In the genomic region with DNA sequence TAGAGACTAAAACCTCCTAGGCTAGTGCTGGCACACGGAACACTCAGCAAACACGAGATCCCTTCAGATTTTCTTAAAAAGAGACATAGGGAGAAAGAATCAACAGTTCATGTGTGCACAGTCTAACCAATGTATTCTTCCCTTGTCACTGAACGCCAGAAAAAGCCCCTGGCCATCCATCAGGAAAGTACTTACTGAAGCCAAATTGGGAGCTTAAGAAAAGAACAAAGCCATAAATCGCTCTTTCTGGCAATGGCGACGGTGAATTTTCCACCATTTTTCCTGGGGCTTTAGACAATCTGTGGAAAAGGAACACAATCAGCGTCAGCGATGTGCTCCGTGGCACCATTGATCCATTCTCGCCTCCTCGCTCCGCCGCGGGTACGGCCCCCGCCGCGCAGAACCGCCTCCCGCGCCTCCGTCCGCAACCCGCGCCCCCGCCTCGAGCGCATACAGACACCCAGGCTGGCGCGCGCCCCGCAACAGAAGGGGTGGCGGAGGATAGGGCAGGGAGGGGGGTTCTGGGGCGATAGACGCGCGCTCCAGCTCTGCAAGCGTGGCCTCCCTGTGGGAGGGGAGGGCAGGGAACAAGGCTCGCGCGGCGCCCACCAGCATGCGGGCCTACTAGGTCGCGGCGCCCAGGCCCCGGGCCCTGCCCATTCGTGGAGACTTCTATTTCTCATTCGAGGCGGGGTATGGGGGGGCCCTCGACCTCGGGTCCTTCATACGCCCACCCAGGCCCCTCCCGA, we compare ENCODE assay signal across 1 cellular context.
TF ChIP-seq lines count a peak whose summit lies in the region.

No MANE protein-coding gene starts in this region.

TF ChIP-seq in K562, 482 proteins besides CTCF, POLR2A, EP300 and RAD21 (continued from another document and continues in another):
- TF ChIP-seq HNRNPLL (IDR thresholded peaks at IDR 0.05; ENCODE audit: low read depth, low read length, poor library complexity, severe bottlenecking) (peak; percentile 63), NCOA1 (IDR thresholded peaks at IDR 0.05; ENCODE audit: low read depth) (no peak), ARID2 (IDR thresholded peaks at IDR 0.05) (no peak), SP2 (IDR thresholded peaks at IDR 0.05; ENCODE audit: extremely low read depth, low read depth, low read length, poor library complexity, severe bottlenecking) (no peak), ZNF224 (CRISPR knock-in tag; IDR thresholded peaks at IDR 0.05) (0 out of 2 replicates have a peak, but pooled peaks have one; percentile 65), TCF7 (IDR thresholded peaks at IDR 0.05; ENCODE audit: borderline replicate concordance) (no peak), SMARCB1 (IDR thresholded peaks at IDR 0.05; ENCODE audit: insufficient read length, low read depth) (peak; percentile 3), GTF2E2 (tag; IDR thresholded peaks at IDR 0.05) (peak; percentile 93), HMG20A (CRISPR knock-in tag; conservative IDR thresholded peaks at IDR 0.05) (no peak), KAT7 (CRISPR knock-in tag; IDR thresholded peaks at IDR 0.05; ENCODE audit: borderline replicate concordance) (peak; percentile 97), MTF1 (CRISPR knock-in tag; IDR thresholded peaks at IDR 0.05; ENCODE audit: borderline replicate concordance) (no peak), XRCC4 (IDR thresholded peaks at IDR 0.05; ENCODE audit: extremely low read depth, insufficient read depth, insufficient read length) (no peak), NFRKB (IDR thresholded peaks at IDR 0.05; ENCODE audit: low read depth) (peak; percentile 71), ZNF24 (IDR thresholded peaks at IDR 0.05) (no peak), MXI1 (IDR thresholded peaks at IDR 0.05; ENCODE audit: low read depth, low read length) (no peak), MYC (IDR thresholded peaks at IDR 0.05; ENCODE audit: low read depth, low read length) (peak; percentile 56), MYC (CRISPR knock-in tag; IDR thresholded peaks at IDR 0.05; ENCODE audit: borderline replicate concordance, low read depth) (0 out of 2 replicates have a peak, but pooled peaks have one; percentile 69), LARP7 (IDR thresholded peaks at IDR 0.05) (no peak), MCM2 (IDR thresholded peaks at IDR 0.05; ENCODE audit: low read depth) (no peak), NFE2L1 (tag; IDR thresholded peaks at IDR 0.05; ENCODE audit: borderline replicate concordance, low read depth) (no peak), MAFK (IDR thresholded peaks at IDR 0.05; ENCODE audit: low read length) (no peak), NCOA2 (IDR thresholded peaks at IDR 0.05; ENCODE audit: partially characterized antibody in 2 of 2) (no peak), MEF2D (tag; conservative IDR thresholded peaks at IDR 0.05; ENCODE audit: low read depth) (no peak), HMG20B (CRISPR knock-in tag; IDR thresholded peaks at IDR 0.05) (no peak), BACH1 (tag; IDR thresholded peaks at IDR 0.05) (0 out of 2 replicates have a peak, but pooled peaks have one; percentile 33), JUNB (CRISPR knock-in tag; conservative IDR thresholded peaks at IDR 0.05) (no peak), TAF15 (IDR thresholded peaks at IDR 0.05; ENCODE audit: low read depth, low read length) (no peak), ZNF586 (CRISPR knock-in tag; conservative IDR thresholded peaks at IDR 0.05) (no peak), MAZ (CRISPR knock-in tag; conservative IDR thresholded peaks at IDR 0.05 in 1 of 2, IDR thresholded peaks at IDR 0.05 in 1 of 2) (no peak; a peak in 2 of 4 replicates), TAL1 (IDR thresholded peaks at IDR 0.05) (no peak), SUPT5H (IDR thresholded peaks at IDR 0.05) (peak; percentile 78), NFIC (IDR thresholded peaks at IDR 0.05) (no peak; the same call in 1 of the 2 replicates), ZNF551 (CRISPR knock-in tag; IDR thresholded peaks at IDR 0.05) (no peak)
- TF ChIP-seq, protein P1, sequence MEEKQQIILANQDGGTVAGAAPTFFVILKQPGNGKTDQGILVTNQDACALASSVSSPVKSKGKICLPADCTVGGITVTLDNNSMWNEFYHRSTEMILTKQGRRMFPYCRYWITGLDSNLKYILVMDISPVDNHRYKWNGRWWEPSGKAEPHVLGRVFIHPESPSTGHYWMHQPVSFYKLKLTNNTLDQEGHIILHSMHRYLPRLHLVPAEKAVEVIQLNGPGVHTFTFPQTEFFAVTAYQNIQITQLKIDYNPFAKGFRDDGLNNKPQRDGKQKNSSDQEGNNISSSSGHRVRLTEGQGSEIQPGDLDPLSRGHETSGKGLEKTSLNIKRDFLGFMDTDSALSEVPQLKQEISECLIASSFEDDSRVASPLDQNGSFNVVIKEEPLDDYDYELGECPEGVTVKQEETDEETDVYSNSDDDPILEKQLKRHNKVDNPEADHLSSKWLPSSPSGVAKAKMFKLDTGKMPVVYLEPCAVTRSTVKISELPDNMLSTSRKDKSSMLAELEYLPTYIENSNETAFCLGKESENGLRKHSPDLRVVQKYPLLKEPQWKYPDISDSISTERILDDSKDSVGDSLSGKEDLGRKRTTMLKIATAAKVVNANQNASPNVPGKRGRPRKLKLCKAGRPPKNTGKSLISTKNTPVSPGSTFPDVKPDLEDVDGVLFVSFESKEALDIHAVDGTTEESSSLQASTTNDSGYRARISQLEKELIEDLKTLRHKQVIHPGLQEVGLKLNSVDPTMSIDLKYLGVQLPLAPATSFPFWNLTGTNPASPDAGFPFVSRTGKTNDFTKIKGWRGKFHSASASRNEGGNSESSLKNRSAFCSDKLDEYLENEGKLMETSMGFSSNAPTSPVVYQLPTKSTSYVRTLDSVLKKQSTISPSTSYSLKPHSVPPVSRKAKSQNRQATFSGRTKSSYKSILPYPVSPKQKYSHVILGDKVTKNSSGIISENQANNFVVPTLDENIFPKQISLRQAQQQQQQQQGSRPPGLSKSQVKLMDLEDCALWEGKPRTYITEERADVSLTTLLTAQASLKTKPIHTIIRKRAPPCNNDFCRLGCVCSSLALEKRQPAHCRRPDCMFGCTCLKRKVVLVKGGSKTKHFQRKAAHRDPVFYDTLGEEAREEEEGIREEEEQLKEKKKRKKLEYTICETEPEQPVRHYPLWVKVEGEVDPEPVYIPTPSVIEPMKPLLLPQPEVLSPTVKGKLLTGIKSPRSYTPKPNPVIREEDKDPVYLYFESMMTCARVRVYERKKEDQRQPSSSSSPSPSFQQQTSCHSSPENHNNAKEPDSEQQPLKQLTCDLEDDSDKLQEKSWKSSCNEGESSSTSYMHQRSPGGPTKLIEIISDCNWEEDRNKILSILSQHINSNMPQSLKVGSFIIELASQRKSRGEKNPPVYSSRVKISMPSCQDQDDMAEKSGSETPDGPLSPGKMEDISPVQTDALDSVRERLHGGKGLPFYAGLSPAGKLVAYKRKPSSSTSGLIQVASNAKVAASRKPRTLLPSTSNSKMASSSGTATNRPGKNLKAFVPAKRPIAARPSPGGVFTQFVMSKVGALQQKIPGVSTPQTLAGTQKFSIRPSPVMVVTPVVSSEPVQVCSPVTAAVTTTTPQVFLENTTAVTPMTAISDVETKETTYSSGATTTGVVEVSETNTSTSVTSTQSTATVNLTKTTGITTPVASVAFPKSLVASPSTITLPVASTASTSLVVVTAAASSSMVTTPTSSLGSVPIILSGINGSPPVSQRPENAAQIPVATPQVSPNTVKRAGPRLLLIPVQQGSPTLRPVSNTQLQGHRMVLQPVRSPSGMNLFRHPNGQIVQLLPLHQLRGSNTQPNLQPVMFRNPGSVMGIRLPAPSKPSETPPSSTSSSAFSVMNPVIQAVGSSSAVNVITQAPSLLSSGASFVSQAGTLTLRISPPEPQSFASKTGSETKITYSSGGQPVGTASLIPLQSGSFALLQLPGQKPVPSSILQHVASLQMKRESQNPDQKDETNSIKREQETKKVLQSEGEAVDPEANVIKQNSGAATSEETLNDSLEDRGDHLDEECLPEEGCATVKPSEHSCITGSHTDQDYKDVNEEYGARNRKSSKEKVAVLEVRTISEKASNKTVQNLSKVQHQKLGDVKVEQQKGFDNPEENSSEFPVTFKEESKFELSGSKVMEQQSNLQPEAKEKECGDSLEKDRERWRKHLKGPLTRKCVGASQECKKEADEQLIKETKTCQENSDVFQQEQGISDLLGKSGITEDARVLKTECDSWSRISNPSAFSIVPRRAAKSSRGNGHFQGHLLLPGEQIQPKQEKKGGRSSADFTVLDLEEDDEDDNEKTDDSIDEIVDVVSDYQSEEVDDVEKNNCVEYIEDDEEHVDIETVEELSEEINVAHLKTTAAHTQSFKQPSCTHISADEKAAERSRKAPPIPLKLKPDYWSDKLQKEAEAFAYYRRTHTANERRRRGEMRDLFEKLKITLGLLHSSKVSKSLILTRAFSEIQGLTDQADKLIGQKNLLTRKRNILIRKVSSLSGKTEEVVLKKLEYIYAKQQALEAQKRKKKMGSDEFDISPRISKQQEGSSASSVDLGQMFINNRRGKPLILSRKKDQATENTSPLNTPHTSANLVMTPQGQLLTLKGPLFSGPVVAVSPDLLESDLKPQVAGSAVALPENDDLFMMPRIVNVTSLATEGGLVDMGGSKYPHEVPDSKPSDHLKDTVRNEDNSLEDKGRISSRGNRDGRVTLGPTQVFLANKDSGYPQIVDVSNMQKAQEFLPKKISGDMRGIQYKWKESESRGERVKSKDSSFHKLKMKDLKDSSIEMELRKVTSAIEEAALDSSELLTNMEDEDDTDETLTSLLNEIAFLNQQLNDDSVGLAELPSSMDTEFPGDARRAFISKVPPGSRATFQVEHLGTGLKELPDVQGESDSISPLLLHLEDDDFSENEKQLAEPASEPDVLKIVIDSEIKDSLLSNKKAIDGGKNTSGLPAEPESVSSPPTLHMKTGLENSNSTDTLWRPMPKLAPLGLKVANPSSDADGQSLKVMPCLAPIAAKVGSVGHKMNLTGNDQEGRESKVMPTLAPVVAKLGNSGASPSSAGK (IDR thresholded peaks at IDR 0.05), result peak; percentile 90
- TF ChIP-seq, protein P2, sequence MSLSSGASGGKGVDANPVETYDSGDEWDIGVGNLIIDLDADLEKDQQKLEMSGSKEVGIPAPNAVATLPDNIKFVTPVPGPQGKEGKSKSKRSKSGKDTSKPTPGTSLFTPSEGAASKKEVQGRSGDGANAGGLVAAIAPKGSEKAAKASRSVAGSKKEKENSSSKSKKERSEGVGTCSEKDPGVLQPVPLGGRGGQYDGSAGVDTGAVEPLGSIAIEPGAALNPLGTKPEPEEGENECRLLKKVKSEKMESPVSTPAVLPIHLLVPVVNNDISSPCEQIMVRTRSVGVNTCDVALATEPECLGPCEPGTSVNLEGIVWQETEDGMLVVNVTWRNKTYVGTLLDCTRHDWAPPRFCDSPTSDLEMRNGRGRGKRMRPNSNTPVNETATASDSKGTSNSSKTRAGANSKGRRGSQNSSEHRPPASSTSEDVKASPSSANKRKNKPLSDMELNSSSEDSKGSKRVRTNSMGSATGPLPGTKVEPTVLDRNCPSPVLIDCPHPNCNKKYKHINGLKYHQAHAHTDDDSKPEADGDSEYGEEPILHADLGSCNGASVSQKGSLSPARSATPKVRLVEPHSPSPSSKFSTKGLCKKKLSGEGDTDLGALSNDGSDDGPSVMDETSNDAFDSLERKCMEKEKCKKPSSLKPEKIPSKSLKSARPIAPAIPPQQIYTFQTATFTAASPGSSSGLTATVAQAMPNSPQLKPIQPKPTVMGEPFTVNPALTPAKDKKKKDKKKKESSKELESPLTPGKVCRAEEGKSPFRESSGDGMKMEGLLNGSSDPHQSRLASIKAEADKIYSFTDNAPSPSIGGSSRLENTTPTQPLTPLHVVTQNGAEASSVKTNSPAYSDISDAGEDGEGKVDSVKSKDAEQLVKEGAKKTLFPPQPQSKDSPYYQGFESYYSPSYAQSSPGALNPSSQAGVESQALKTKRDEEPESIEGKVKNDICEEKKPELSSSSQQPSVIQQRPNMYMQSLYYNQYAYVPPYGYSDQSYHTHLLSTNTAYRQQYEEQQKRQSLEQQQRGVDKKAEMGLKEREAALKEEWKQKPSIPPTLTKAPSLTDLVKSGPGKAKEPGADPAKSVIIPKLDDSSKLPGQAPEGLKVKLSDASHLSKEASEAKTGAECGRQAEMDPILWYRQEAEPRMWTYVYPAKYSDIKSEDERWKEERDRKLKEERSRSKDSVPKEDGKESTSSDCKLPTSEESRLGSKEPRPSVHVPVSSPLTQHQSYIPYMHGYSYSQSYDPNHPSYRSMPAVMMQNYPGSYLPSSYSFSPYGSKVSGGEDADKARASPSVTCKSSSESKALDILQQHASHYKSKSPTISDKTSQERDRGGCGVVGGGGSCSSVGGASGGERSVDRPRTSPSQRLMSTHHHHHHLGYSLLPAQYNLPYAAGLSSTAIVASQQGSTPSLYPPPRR (CRISPR knock-in tag; IDR thresholded peaks at IDR 0.05; ENCODE audit: borderline replicate concordance), result 0 out of 2 replicates have a peak, but pooled peaks have one; percentile 13
- TF ChIP-seq, protein P3, sequence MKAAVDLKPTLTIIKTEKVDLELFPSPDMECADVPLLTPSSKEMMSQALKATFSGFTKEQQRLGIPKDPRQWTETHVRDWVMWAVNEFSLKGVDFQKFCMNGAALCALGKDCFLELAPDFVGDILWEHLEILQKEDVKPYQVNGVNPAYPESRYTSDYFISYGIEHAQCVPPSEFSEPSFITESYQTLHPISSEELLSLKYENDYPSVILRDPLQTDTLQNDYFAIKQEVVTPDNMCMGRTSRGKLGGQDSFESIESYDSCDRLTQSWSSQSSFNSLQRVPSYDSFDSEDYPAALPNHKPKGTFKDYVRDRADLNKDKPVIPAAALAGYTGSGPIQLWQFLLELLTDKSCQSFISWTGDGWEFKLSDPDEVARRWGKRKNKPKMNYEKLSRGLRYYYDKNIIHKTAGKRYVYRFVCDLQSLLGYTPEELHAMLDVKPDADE (conservative IDR thresholded peaks at IDR 0.05; ENCODE audit: control insufficient read depth, low read depth, low read length), result no peak; the same call in 1 of the 2 replicates
- TF ChIP-seq, protein P4, sequence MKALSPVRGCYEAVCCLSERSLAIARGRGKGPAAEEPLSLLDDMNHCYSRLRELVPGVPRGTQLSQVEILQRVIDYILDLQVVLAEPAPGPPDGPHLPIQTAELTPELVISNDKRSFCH (CRISPR knock-in tag; IDR thresholded peaks at IDR 0.05), result no peak
- TF ChIP-seq, protein P4 (tag; IDR thresholded peaks at IDR 0.05), result no peak
- TF ChIP-seq, protein P5, sequence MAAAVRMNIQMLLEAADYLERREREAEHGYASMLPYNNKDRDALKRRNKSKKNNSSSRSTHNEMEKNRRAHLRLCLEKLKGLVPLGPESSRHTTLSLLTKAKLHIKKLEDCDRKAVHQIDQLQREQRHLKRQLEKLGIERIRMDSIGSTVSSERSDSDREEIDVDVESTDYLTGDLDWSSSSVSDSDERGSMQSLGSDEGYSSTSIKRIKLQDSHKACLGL (CRISPR knock-in tag; IDR thresholded peaks at IDR 0.05; ENCODE audit: borderline replicate concordance, poor library complexity, severe bottlenecking), result no peak
- TF ChIP-seq, protein P6, sequence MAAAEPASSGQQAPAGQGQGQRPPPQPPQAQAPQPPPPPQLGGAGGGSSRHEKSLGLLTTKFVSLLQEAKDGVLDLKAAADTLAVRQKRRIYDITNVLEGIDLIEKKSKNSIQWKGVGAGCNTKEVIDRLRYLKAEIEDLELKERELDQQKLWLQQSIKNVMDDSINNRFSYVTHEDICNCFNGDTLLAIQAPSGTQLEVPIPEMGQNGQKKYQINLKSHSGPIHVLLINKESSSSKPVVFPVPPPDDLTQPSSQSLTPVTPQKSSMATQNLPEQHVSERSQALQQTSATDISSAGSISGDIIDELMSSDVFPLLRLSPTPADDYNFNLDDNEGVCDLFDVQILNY (CRISPR knock-in tag; IDR thresholded peaks at IDR 0.05), result peak; percentile 79; the same call in 1 of the 2 replicates
- TF ChIP-seq, protein P7, sequence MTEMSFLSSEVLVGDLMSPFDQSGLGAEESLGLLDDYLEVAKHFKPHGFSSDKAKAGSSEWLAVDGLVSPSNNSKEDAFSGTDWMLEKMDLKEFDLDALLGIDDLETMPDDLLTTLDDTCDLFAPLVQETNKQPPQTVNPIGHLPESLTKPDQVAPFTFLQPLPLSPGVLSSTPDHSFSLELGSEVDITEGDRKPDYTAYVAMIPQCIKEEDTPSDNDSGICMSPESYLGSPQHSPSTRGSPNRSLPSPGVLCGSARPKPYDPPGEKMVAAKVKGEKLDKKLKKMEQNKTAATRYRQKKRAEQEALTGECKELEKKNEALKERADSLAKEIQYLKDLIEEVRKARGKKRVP (CRISPR knock-in tag; IDR thresholded peaks at IDR 0.05), result peak; percentile 59
